13 cellular contexts compared by ENCODE assay signal in genomic region chr16:29673501-29673900, GRCh38.
DNase-seq lines count a peak whose midpoint lies in the region; ATAC-seq, FAIRE-seq and TF ChIP-seq lines count a peak whose summit lies in the region.
"Had no signal": no experiment of that assay in that cellular context is flagged by ENCODE, and none has a peak within 500 bp of the region (broad histone marks: within the 10 kb centered on the region; RNA-seq: fewer than 3 reads in every experiment).

No MANE protein-coding gene starts in this region.

- H3K9ac ChIP-seq in BLaER1 treated with 17β-estradiol and CSF1 and Interleukin-3, amounts not matched to agents 10 nM and 100 nM: peak overlapping the region in 7 of 11 experiments; percentile 39 to 66 (median 52); a peak in 8 of 22 replicates

- H3K4me3 Mint-ChIP-seq in central memory CD8-positive, alpha-beta T cell: no peak overlapping the region
- peak overlapping the region in 1 of 3 experiments; percentile 30 for H3K4me3 Mint-ChIP-seq in nephron
- H3K4me3 Mint-ChIP-seq: CD8-positive, alpha-beta memory T cell; HFFc6 had no signal

- no peak overlapping the region for H3K4me3 ChIP-seq in BLaER1 treated with 17β-estradiol and CSF1 and Interleukin-3, amounts not matched to agents 10 nM and 100 nM
- no peak overlapping the region for H3K4me3 ChIP-seq in HL-60 (replicated peaks; ENCODE audit: insufficient read depth, low read length)

- peaks cover 49 to 99% (median 93%) of the 10 kb centered on the region in 10 experiments for H3K4me1 ChIP-seq in BLaER1 treated with 17β-estradiol and CSF1 and Interleukin-3, amounts not matched to agents 10 nM and 100 nM

- DNase-seq in HL-60 (ENCODE audit: low read depth in 1 of 2, low spot score in 1 of 2) (no peak), RCC 7860 (ENCODE audit: low spot score) (no peak), GDM1 (lab: John Stamatoyannopoulos, UW) (no peak), NCI-H345 treated with DMSO at 0.1 percent for 48 hours (lab: John Stamatoyannopoulos, UW; ENCODE audit: unreplicated experiment) (no peak)
- no peak for DNase-seq in central memory CD8-positive, alpha-beta T cell (ENCODE audit: low spot score in 2 of 2)
- DNase-seq: CD8-positive, alpha-beta memory T cell; HFFc6; MM.1S; NCI-H187 had no signal

- peak overlapping the region; percentile 42 to 95 (median 66) for H3K4me2 ChIP-seq in BLaER1 treated with 17β-estradiol and CSF1 and Interleukin-3, amounts not matched to agents 10 nM and 100 nM

- no peak for ATAC-seq in central memory CD8-positive, alpha-beta T cell (replicated peaks; ENCODE audit: extremely low read depth, poor library complexity, severe bottlenecking)
- ATAC-seq: Panc1 had no signal

- no peaks in the 10 kb centered on the region for H3K9me3 ChIP-seq in BLaER1 treated with 17β-estradiol and CSF1 and Interleukin-3, amounts not matched to agents 10 nM and 100 nM (replicated peaks in 1 of 11)

- H3K27me3 ChIP-seq in BLaER1 treated with 17β-estradiol and CSF1 and Interleukin-3, amounts not matched to agents 10 nM and 100 nM: no peaks in the 10 kb centered on the region
- no peaks in the 10 kb centered on the region for H3K27me3 ChIP-seq in HL-60 (ENCODE audit: insufficient read depth, poor library complexity, severe bottlenecking)

- H3K36me3 Mint-ChIP-seq in central memory CD8-positive, alpha-beta T cell (ENCODE audit: insufficient read depth): peaks cover 31% of the 10 kb centered on the region
- no peaks in the 10 kb centered on the region for H3K36me3 Mint-ChIP-seq in nephron (ENCODE audit: low read depth)

- H3K4me1 Mint-ChIP-seq in central memory CD8-positive, alpha-beta T cell: peaks cover 34% of the 10 kb centered on the region
- peaks cover 26% of the 10 kb centered on the region for H3K4me1 Mint-ChIP-seq in nephron

- no peaks in the 10 kb centered on the region for H3K9me3 Mint-ChIP-seq in central memory CD8-positive, alpha-beta T cell
- H3K9me3 Mint-ChIP-seq in nephron: no peaks in the 10 kb centered on the region
- H3K9me3 Mint-ChIP-seq: CD8-positive, alpha-beta memory T cell; HFFc6 had no signal

- no peak for FAIRE-seq in RCC 7860 (lab: Jason Lieb, UNC)
- FAIRE-seq: H1 had no signal

- peak overlapping the region; percentile 67 for H3K27ac Mint-ChIP-seq in central memory CD8-positive, alpha-beta T cell (ENCODE audit: low read depth)
- peak overlapping the region; percentile 95 to 97 (median 96) for H3K27ac Mint-ChIP-seq in nephron
- H3K27ac Mint-ChIP-seq: HFFc6 had no signal

- peaks cover 0 to 36% (median 20%) of the 10 kb centered on the region in 11 experiments; a peak in 18 of 22 replicates for H3K36me3 ChIP-seq in BLaER1 treated with 17β-estradiol and CSF1 and Interleukin-3, amounts not matched to agents 10 nM and 100 nM

- H3K27me3 Mint-ChIP-seq in central memory CD8-positive, alpha-beta T cell: no peaks in the 10 kb centered on the region
- H3K27me3 Mint-ChIP-seq in nephron (ENCODE audit: low read depth): no peaks in the 10 kb centered on the region
- H3K27me3 Mint-ChIP-seq: CD8-positive, alpha-beta memory T cell had no signal

- H4K20me1 ChIP-seq in BLaER1 treated with 17β-estradiol and CSF1 and Interleukin-3, amounts not matched to agents 10 nM and 100 nM: peaks cover 2 to 70% (median 28%) of the 10 kb centered on the region in 11 experiments; a peak in 18 of 22 replicates

- H3K27ac ChIP-seq in BLaER1 treated with 17β-estradiol and CSF1 and Interleukin-3, amounts not matched to agents 10 nM and 100 nM: peak overlapping the region in 8 of 11 experiments; percentile 51 to 73 (median 65); a peak in 15 of 22 replicates
- H3K27ac ChIP-seq in HL-60 (replicated peaks): peak overlapping the region; percentile 29; the same call in 1 of the 2 replicates

- TF ChIP-seq CTCF in HL-60 (IDR thresholded peaks at IDR 0.05; ENCODE audit: insufficient read depth, low read length) (no peak), nephron (IDR thresholded peaks at IDR 0.05; ENCODE audit: unreplicated experiment in 3 of 3) (no peak)
